In the genomic region with DNA sequence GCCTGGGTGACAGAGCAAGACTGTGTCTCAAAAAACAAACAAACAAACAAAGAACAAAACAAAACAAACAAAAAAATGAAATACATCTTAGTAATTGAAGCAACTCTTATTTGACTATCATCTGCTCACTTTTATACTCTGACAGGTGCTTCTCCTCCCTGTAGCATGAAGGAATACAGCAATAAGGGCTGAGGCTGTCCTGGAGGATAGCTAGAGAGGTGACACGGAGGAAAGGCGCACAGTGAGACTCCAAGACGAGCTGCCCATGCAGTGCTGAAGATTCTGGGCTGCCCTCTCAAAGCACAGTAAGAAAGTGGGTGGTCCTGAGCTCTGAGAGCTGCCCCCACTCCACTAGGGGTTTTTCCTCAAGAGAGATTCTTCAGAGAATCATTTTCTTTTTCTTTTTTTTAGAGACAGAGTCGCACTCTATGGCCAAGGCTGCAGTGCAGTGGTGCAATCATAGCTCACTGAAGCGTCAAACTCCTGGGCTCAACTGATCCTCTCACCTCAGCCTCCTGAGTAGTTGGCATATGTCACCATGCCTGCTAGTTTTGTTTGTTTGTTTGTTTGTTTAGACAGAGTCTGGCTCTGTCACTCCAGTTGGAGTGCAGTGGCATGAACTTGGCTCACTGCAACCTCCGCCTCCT, we compare ENCODE assay signal across 34 cellular contexts. TPM values are rescaled to one million over a fixed set of nuclear protein-coding genes. Genes with fewer than 3 reads are reported as not detected.
A peak's percentile ranks its signal among the peaks of the same experiment; 100 is the strongest.
DNase-seq lines count a peak whose midpoint lies in the region; ATAC-seq, FAIRE-seq and TF ChIP-seq lines count a peak whose summit lies in the region.
"Had no signal": no experiment of that assay in that cellular context is flagged by ENCODE, and none has a peak within 500 bp of the region (broad histone marks: within the 10 kb centered on the region; RNA-seq: fewer than 3 reads in every experiment).

No MANE protein-coding gene starts in this region.

- H2AFZ ChIP-seq in HepG2 (ENCODE audit: low read length) (no peak overlapping the region), K562 (ENCODE audit: low read depth, low read length) (no peak overlapping the region)

- POLR2A ChIA-PET in HepG2 (lab: Yijun Ruan, JAX) = interaction anchor here (0.7 kb wide), 1 partner anchor 18 kb away, joined by 4 read pairs; no protein-coding TSS in a partner anchor
- POLR2A ChIA-PET in K562 (lab: Yijun Ruan, JAX) = no interaction called here

- TF ChIP-seq RAD21 in HepG2 (CRISPR knock-in tag; IDR thresholded peaks at IDR 0.05) = no peak
- no peak for TF ChIP-seq RAD21 in K562 (CRISPR knock-in tag; conservative IDR thresholded peaks at IDR 0.05 in 1 of 2, IDR thresholded peaks at IDR 0.05 in 1 of 2)

- H3K4me3 ChIP-seq in HepG2 (replicated peaks in 1 of 3; ENCODE audit: insufficient read depth in 1 of 3, low read depth in 2 of 3, low read length in 3 of 3) (no peak overlapping the region), right lobe of liver (no peak overlapping the region), K562 (no peak overlapping the region)
- H3K4me3 ChIP-seq in BLaER1 treated with 17β-estradiol and CSF1 and Interleukin-3, amounts not matched to agents 10 nM and 100 nM = no peak overlapping the region
- H3K4me3 ChIP-seq: A549, BLaER1 had no signal

- H3K27me3 ChIP-seq in HepG2 (ENCODE audit: control insufficient read depth in 1 of 2, insufficient read depth in 2 of 2, low read length in 2 of 2) = no peaks in the 10 kb centered on the region
- H3K27me3 ChIP-seq in right lobe of liver = no peaks in the 10 kb centered on the region
- no peaks in the 10 kb centered on the region for H3K27me3 ChIP-seq in BLaER1 treated with 17β-estradiol and CSF1 and Interleukin-3, amounts not matched to agents 10 nM and 100 nM
- no peaks in the 10 kb centered on the region for H3K27me3 ChIP-seq in K562 (ENCODE audit: control insufficient read depth in 2 of 2, insufficient read depth in 2 of 2, low read length in 2 of 2)
- H3K27me3 ChIP-seq: BE2C, BLaER1 had no signal

- H3K27ac ChIP-seq in HepG2 (ENCODE audit: extremely low read length, insufficient read depth, low read length) (no peak overlapping the region), right lobe of liver (no peak overlapping the region), K562 (ENCODE audit: extremely low read depth, low read depth, low read length) (no peak overlapping the region)
- H3K27ac ChIP-seq in BLaER1 treated with 17β-estradiol and CSF1 and Interleukin-3, amounts not matched to agents 10 nM and 100 nM = no peak overlapping the region
- H3K27ac ChIP-seq: 22Rv1, A549, BLaER1, C4-2B had no signal

- H3K79me2 ChIP-seq in HepG2 (ENCODE audit: insufficient read depth, low read length) (no peaks in the 10 kb centered on the region), K562 (ENCODE audit: control insufficient read depth, insufficient read depth, low read length) (no peaks in the 10 kb centered on the region)

- no peak for TF ChIP-seq CTCF in HepG2 (CRISPR knock-in tag; IDR thresholded peaks at IDR 0.05)
- no peak for TF ChIP-seq CTCF in right lobe of liver (IDR thresholded peaks at IDR 0.05)
- TF ChIP-seq CTCF in K562 (IDR thresholded peaks at IDR 0.05 in 2 of 3, conservative IDR thresholded peaks at IDR 0.05 in 1 of 3; ENCODE audit: insufficient read depth in 2 of 3, low read depth in 1 of 3, low read length in 3 of 3) = no peak

- BruUV-seq in HepG2 (replicated peaks; lab: Mats Ljungman, UMichigan) = no TSS peak
- no TSS peak for BruUV-seq in K562 (replicated peaks; lab: Mats Ljungman, UMichigan)

- TF ChIP-seq EP300 in HepG2 (IDR thresholded peaks at IDR 0.05; ENCODE audit: low read depth in 2 of 2, low read length in 2 of 2) (no peak), HepG2 (CRISPR knock-in tag; IDR thresholded peaks at IDR 0.05; ENCODE audit: borderline replicate concordance) (no peak), K562 (IDR thresholded peaks at IDR 0.05; ENCODE audit: low read length) (no peak)

- H3K9me3 ChIP-seq in HepG2 (ENCODE audit: low read length) (no peaks in the 10 kb centered on the region), right lobe of liver (no peaks in the 10 kb centered on the region), K562 (replicated peaks; ENCODE audit: control insufficient read depth, insufficient read depth, low read depth, low read length) (no peaks in the 10 kb centered on the region)
- 0 out of 22 replicates have a peak, but pooled peaks cover 0 to 3% (median 0%) of the 10 kb centered on the region in 11 experiments for H3K9me3 ChIP-seq in BLaER1 treated with 17β-estradiol and CSF1 and Interleukin-3, amounts not matched to agents 10 nM and 100 nM (replicated peaks in 1 of 11)
- H3K9me3 ChIP-seq: A549, BE2C, BLaER1, Caco-2 had no signal

- FAIRE-seq in HepG2 (lab: Jason Lieb, UNC) = no peak
- no peak for FAIRE-seq in K562 (lab: Jason Lieb, UNC)
- FAIRE-seq: A204.1, A549, D721Med had no signal

- WGBS in HepG2 (ENCODE audit: low lambda C conversion rate) = 49% methylated on average over 6 of the region's 6 CpGs
- WGBS in right lobe of liver (ENCODE audit: insufficient coverage, low coverage, low lambda C conversion rate, missing lambda C conversion rate) = no CpG with 5 or more reads among the region's 6 CpGs
- 24% methylated on average over 6 of the region's 6 CpGs for WGBS in K562 (ENCODE audit: insufficient coverage, low coverage, missing lambda C conversion rate)

- TF ChIP-seq POLR2A in HepG2 (IDR thresholded peaks at IDR 0.05; ENCODE audit: insufficient read depth in 1 of 2, low read depth in 2 of 2, low read length in 2 of 2) (no peak), right lobe of liver (IDR thresholded peaks at IDR 0.05) (no peak), K562 (conservative IDR thresholded peaks at IDR 0.05) (no peak)

- H3K9me1 ChIP-seq in K562 (ENCODE audit: control insufficient read depth, insufficient read depth, low read length) = no peaks in the 10 kb centered on the region

- H3K4me2 ChIP-seq in HepG2 (ENCODE audit: low read depth, low read length) = peak overlapping the region; percentile 53
- H3K4me2 ChIP-seq in BLaER1 treated with 17β-estradiol and CSF1 and Interleukin-3, amounts not matched to agents 10 nM and 100 nM = peak overlapping the region in 8 of 11 experiments; percentile 0 to 44 (median 34); a peak in 8 of 22 replicates
- H3K4me2 ChIP-seq in K562 (ENCODE audit: insufficient read depth, low read length) = no peak overlapping the region
- H3K4me2 ChIP-seq: A549, BLaER1 had no signal

- intact Hi-C loops in HepG2 (cut with micrococcal nuclease; ENCODE audit: unreplicated experiment) (no loop called here), right lobe of liver (cut with DNase I) (no loop called here), K562 (cut with micrococcal nuclease) (no loop called here)

- in situ Hi-C loops in HepG2 (cut with HindIII; ENCODE audit: extremely low pct_ligation_motif_present, low pct_unique_long_range_greater_than_20kb) (no loop called here), K562 (cut with MboI) (no loop called here)

- H3K9ac ChIP-seq in HepG2 (ENCODE audit: insufficient read depth, low read depth, low read length) (no peak overlapping the region), K562 (ENCODE audit: insufficient read depth in 1 of 2, low read depth in 2 of 2, low read length in 2 of 2) (no peak overlapping the region)
- H3K9ac ChIP-seq in BLaER1 treated with 17β-estradiol and CSF1 and Interleukin-3, amounts not matched to agents 10 nM and 100 nM = no peak overlapping the region
- H3K9ac ChIP-seq: BLaER1 had no signal

- H3K4me1 ChIP-seq in HepG2 (ENCODE audit: insufficient read depth, low read length) (peaks cover 16% of the 10 kb centered on the region), right lobe of liver (no peaks in the 10 kb centered on the region), K562 (replicated peaks in 1 of 2; ENCODE audit: control insufficient read depth in 2 of 2, insufficient read depth in 2 of 2, low read length in 2 of 2) (no peaks in the 10 kb centered on the region)
- peaks cover 0 to 9% (median 8%) of the 10 kb centered on the region in 10 experiments; a peak in 8 of 20 replicates for H3K4me1 ChIP-seq in BLaER1 treated with 17β-estradiol and CSF1 and Interleukin-3, amounts not matched to agents 10 nM and 100 nM
- H3K4me1 ChIP-seq: A549, BE2C, BLaER1 had no signal

- H4K20me1 ChIP-seq in HepG2 (ENCODE audit: insufficient read depth, low read length) = no peaks in the 10 kb centered on the region
- no peaks in the 10 kb centered on the region for H4K20me1 ChIP-seq in BLaER1 treated with 17β-estradiol and CSF1 and Interleukin-3, amounts not matched to agents 10 nM and 100 nM
- no peaks in the 10 kb centered on the region for H4K20me1 ChIP-seq in K562 (replicated peaks; ENCODE audit: control insufficient read depth, insufficient read depth, low read length)
- H4K20me1 ChIP-seq: BLaER1 had no signal

- no peaks in the 10 kb centered on the region for H3K36me3 ChIP-seq in HepG2 (replicated peaks in 1 of 2; ENCODE audit: control insufficient read depth in 1 of 2, insufficient read depth in 2 of 2, low read length in 2 of 2)
- no peaks in the 10 kb centered on the region for H3K36me3 ChIP-seq in right lobe of liver
- 0 out of 22 replicates have a peak, but pooled peaks cover 0 to 4% (median 0%) of the 10 kb centered on the region in 11 experiments for H3K36me3 ChIP-seq in BLaER1 treated with 17β-estradiol and CSF1 and Interleukin-3, amounts not matched to agents 10 nM and 100 nM
- H3K36me3 ChIP-seq in K562 (ENCODE audit: control insufficient read depth, insufficient read depth, low read length) = no peaks in the 10 kb centered on the region
- H3K36me3 ChIP-seq: BE2C, BLaER1 had no signal

- CTCF ChIA-PET in HepG2 (lab: Yijun Ruan, JAX; ENCODE audit: low intra/inter-chr PET ratio, low total read pairs) = no interaction called here
- CTCF ChIA-PET in K562 (lab: Yijun Ruan, JAX; ENCODE audit: low intra/inter-chr PET ratio) = no interaction called here

- ATAC-seq in HepG2 (peak; percentile 75), right lobe of liver (no peak), K562 (peak; percentile 51), HG03520 (IDR thresholded peaks at IDR 0.05; ENCODE audit: unreplicated experiment) (no peak), HG02970 (IDR thresholded peaks at IDR 0.05; ENCODE audit: low FRiP score, unreplicated experiment) (no peak)
- ATAC-seq: A549; CD8-positive, alpha-beta T cell had no signal

- no peak for DNase-seq in HepG2 (ENCODE audit: low spot score)
- no peak for DNase-seq in right lobe of liver
- DNase-seq in HuH-7 (ENCODE audit: low spot score) = peak; percentile 16
- DNase-seq in K562 (ENCODE audit: extremely low read depth in 1 of 4, low spot score in 3 of 4) = no peak
- DNase-seq in activated naive CD4-positive, alpha-beta T cell (lab: John Stamatoyannopoulos, UW) = no peak
- DNase-seq: 8988T; ACHN; AML-193; BE2C; C1 segment of cervical spinal cord; Caco-2; Calu3; CD4-positive, alpha-beta memory T cell; CD4-positive, alpha-beta T cell; CD4-positive, CD25-positive, alpha-beta regulatory T cell; CD8-positive, alpha-beta memory T cell; CD8-positive, alpha-beta T cell; COR-L47; DMS 273 treated with DMSO at 0.1 percent for 48 hours; DMS153; DMS53; DMS79; DMS79 treated with DMSO at 0.1 percent for 48 hours; DND-41; EL had no signal

RNA-seq across cellular contexts. Expression of a gene that starts 50.0 kb away (rescaled TPM):
- total RNA-seq in HepG2 (2016; rRNA removed; fragmentation: Illumina TruSeq; extraction: Trizol) (13.9 and 20.5 TPM in 2 replicates), right lobe of liver (10 to 100 TPM; 13.1 to 31.6 (median 19.7) TPM), K562 (2014; rRNA removed) (16.3 and 26.2 TPM in 2 replicates), K562 (2014; rRNA removed; fragmentation: Illumina TruSeq; extraction: Trizol) (20.2 and 24.9 TPM in 2 replicates), K562 (2015; rRNA removed; fragmentation: Illumina TruSeq; extraction: Trizol) (18.3 and 19.8 TPM in 2 replicates), K562 (2021) (26.6 and 29.5 TPM in 2 replicates)
- 0.97 and 4.0 TPM in 2 replicates for total RNA-seq in HepG2 (2016; cell fraction: cytosol; rRNA removed; fragmentation: Illumina TruSeq; extraction: Trizol; ENCODE audit: low read depth)
- 14.7 and 22.2 TPM in 2 replicates for total RNA-seq in HepG2 (2016; cell fraction: insoluble cytoplasmic fraction; rRNA removed; fragmentation: Illumina TruSeq; extraction: Trizol)
- total RNA-seq in HepG2 (2016; cell fraction: membrane; rRNA removed; fragmentation: Illumina TruSeq; extraction: Trizol) = 5.2 and 6.1 TPM in 2 replicates
- total RNA-seq in HepG2 (2016; cell fraction: nucleus; rRNA removed; fragmentation: Illumina TruSeq; extraction: Trizol) = 15.8 and 22.0 TPM in 2 replicates
- polyA plus RNA-seq in HepG2 (2011; rRNA removed) (8.7 and 9.9 TPM in 2 replicates), K562 (2011; rRNA removed) (21.9 and 27.6 TPM in 2 replicates), K562 (2014; fragmentation: Illumina TruSeq; extraction: Trizol) (9.9 and 10.1 TPM in 2 replicates), K562 (2014; fragmentation: Nextera tagmentation; extraction: Ambion mirVana) (1 to 10 TPM; 5.6 to 7.6 TPM), K562 (2014; rRNA removed) (7.2 and 9.3 TPM in 2 replicates)
- polyA plus RNA-seq in HepG2 (2011; cell fraction: cytosol; rRNA removed) = 5.7 and 6.0 TPM in 2 replicates
- polyA plus RNA-seq in HepG2 (2011; cell fraction: nucleus; rRNA removed) = 6.8 and 7.5 TPM in 2 replicates
- polyA plus RNA-seq in HepG2 (2012) = 10.4 and 15.8 TPM in 2 replicates
- 0.83 and 0.85 TPM in 2 replicates for polyA plus RNA-seq in HepG2 (2016; cell fraction: cytosol; fragmentation: Illumina TruSeq; extraction: Trizol; ENCODE audit: low read depth)
- polyA plus RNA-seq in HepG2 (2016; cell fraction: insoluble cytoplasmic fraction; fragmentation: Illumina TruSeq; extraction: Trizol; ENCODE audit: low read depth) = 9.8 and 11.2 TPM in 2 replicates
- 2.2 and 3.4 TPM in 2 replicates for polyA plus RNA-seq in HepG2 (2016; cell fraction: membrane; fragmentation: Illumina TruSeq; extraction: Trizol; ENCODE audit: low read depth)
- polyA plus RNA-seq in HepG2 (2016; cell fraction: nucleus; fragmentation: Illumina TruSeq; extraction: Trizol; ENCODE audit: insufficient read depth, low read depth) = 21.3 and 27.0 TPM in 2 replicates
- polyA minus RNA-seq in HepG2 (2011; rRNA and poly(A)+ RNA removed; ENCODE audit: low replicate concordance) = 21.8 and 34.2 TPM in 2 replicates
- polyA minus RNA-seq in HepG2 (2011; cell fraction: cytosol; rRNA and poly(A)+ RNA removed) = 17.3 and 21.2 TPM in 2 replicates
- polyA minus RNA-seq in HepG2 (2011; cell fraction: nucleus; rRNA and poly(A)+ RNA removed) = 10.9 and 13.3 TPM in 2 replicates
- 6.2 and 19.2 TPM in 2 replicates for total RNA-seq in K562 (2011; cell fraction: chromatin; rRNA removed; ENCODE audit: low replicate concordance)
- 7.7 and 8.6 TPM in 2 replicates for total RNA-seq in K562 (2011; cell fraction: nucleolus; rRNA removed)
- 11.4 and 19.8 TPM in 2 replicates for total RNA-seq in K562 (2011; cell fraction: nucleoplasm; rRNA removed)
- 4.4 and 20.5 TPM in 2 replicates for polyA plus RNA-seq in K562 (2011; cell fraction: cytosol; rRNA removed)
- 10.1 and 13.0 TPM in 2 replicates for polyA plus RNA-seq in K562 (2011; cell fraction: nucleus; rRNA removed)
- 15.8 and 42.2 TPM in 2 replicates for polyA plus RNA-seq in K562 (2012)
- 22.5 and 24.7 TPM in 2 replicates for polyA minus RNA-seq in K562 (2011; rRNA and poly(A)+ RNA removed)
- 10.1 and 16.5 TPM in 2 replicates for polyA minus RNA-seq in K562 (2011; cell fraction: cytosol; rRNA and poly(A)+ RNA removed)
- 8.5 and 10.9 TPM in 2 replicates for polyA minus RNA-seq in K562 (2011; cell fraction: nucleus; rRNA and poly(A)+ RNA removed)

Comparison
In these comparisons a context has a peak if more than half of its experiments do, and no peak if none do; other contexts are left out.
1. ATAC-seq: peak in HepG2 (single experiment) and K562 (single experiment); none in right lobe of liver (0 of 4), HG03520 (single experiment) and HG02970 (single experiment).